In genomic region chr22:46107089-46107664, GRCh38 we compare ENCODE assay signal across 11 cellular contexts. TPM values are rescaled to one million over a fixed set of nuclear protein-coding genes. Genes with fewer than 3 reads are reported as not detected.
A peak's percentile ranks its signal among the peaks of the same experiment; 100 is the strongest.
DNase-seq lines count a peak whose midpoint lies in the region; ATAC-seq and TF ChIP-seq lines count a peak whose summit lies in the region.
"Had no signal": no experiment of that assay in that cellular context is flagged by ENCODE, and none has a peak within 500 bp of the region (broad histone marks: within the 10 kb centered on the region; RNA-seq: fewer than 3 reads in every experiment).

No MANE protein-coding gene starts in this region.

- intact Hi-C loops in breast epithelium (cut with DNase I; ENCODE audit: low total_unique reads), result no loop called here
- intact Hi-C loops in right lobe of liver (cut with DNase I), result no loop called here
- intact Hi-C loops in tibial artery (cut with DNase I; ENCODE audit: low total_unique reads), result no loop called here

- ATAC-seq in right lobe of liver (peak; percentile 44 to 69 (median 64)), omental fat pad (ENCODE audit: low FRiP score) (no peak)
- ATAC-seq: GM12878 had no signal

- DNase-seq in NCI-H2081 treated with DMSO at 0.1 percent for 48 hours (lab: John Stamatoyannopoulos, UW) (peak; percentile 69), breast epithelium (ENCODE audit: low spot score in 2 of 2) (peak; percentile 74 to 91), right lobe of liver (peak; percentile 70 to 85 (median 84)), tibial artery (peak in 1 of 2 donors; percentile 81), cerebellar nuclear complex (lab: John Stamatoyannopoulos, UW) (no peak), NK-92 (lab: John Stamatoyannopoulos, UW; ENCODE audit: unreplicated experiment) (no peak), omental fat pad (ENCODE audit: low spot score) (no peak)
- no peak for DNase-seq in stimulated activated CD8-positive, alpha-beta memory T cell treated with anti-CD3 and anti-CD28 coated beads, Interleukin-4, amount 100 ng/mL, for 48 hours
- DNase-seq: activated CD8-positive, alpha-beta memory T cell treated with anti-CD3 and anti-CD28 coated beads for 24 hours; NCI-H526 had no signal

- peak overlapping the region; percentile 99 to 100 for H3K27ac ChIP-seq in breast epithelium
- peak overlapping the region; percentile 51 to 75 (median 57) for H3K27ac ChIP-seq in right lobe of liver
- H3K27ac ChIP-seq in tibial artery, result peak overlapping the region; percentile 73 to 78

- H3K4me3 ChIP-seq in breast epithelium, result peak overlapping the region in 2 of 3 donors; percentile 16 to 41
- H3K4me3 ChIP-seq in right lobe of liver, result peak overlapping the region in 1 of 3 donors; percentile 0
- no peak overlapping the region for H3K4me3 ChIP-seq in tibial artery
- H3K4me3 ChIP-seq: GM12878 had no signal

- no peak for TF ChIP-seq CTCF in breast epithelium (IDR thresholded peaks at IDR 0.05)
- TF ChIP-seq CTCF in right lobe of liver (IDR thresholded peaks at IDR 0.05), result no peak
- TF ChIP-seq CTCF in tibial artery (IDR thresholded peaks at IDR 0.05), result no peak
- TF ChIP-seq CTCF in omental fat pad (IDR thresholded peaks at IDR 0.05), result no peak

- H3K9me3 ChIP-seq in breast epithelium, result no peaks in the 10 kb centered on the region
- H3K9me3 ChIP-seq in right lobe of liver, result no peaks in the 10 kb centered on the region
- no peaks in the 10 kb centered on the region for H3K9me3 ChIP-seq in tibial artery

- no peak for TF ChIP-seq POLR2A in breast epithelium (IDR thresholded peaks at IDR 0.05)
- no peak for TF ChIP-seq POLR2A in right lobe of liver (IDR thresholded peaks at IDR 0.05)

- H3K27me3 ChIP-seq in breast epithelium (no peaks in the 10 kb centered on the region), right lobe of liver (no peaks in the 10 kb centered on the region), tibial artery (no peaks in the 10 kb centered on the region)

- H3K36me3 ChIP-seq in breast epithelium, result no peaks in the 10 kb centered on the region
- H3K36me3 ChIP-seq in right lobe of liver, result peaks cover 0 to 22% (median 6%) of the 10 kb centered on the region in 4 donors
- H3K36me3 ChIP-seq in tibial artery, result peaks cover 37 to 87% (median 76%) of the 10 kb centered on the region in 3 donors

- H3K4me1 ChIP-seq in breast epithelium (peaks cover 75 to 76% of the 10 kb centered on the region in 2 donors), right lobe of liver (peaks cover 0 to 78% (median 41%) of the 10 kb centered on the region in 4 donors), tibial artery (peaks cover 6 to 100% (median 97%) of the 10 kb centered on the region in 4 donors)

- WGBS in right lobe of liver (ENCODE audit: insufficient coverage, low coverage, low lambda C conversion rate, missing lambda C conversion rate), result 1% methylated on average over 14 of the region's 35 CpGs

RNA-seq across cellular contexts. Expression of gene PPARA, which starts 43.1 kb away (rescaled TPM):
- 10 to 100 TPM; 15.2 to 31.0 (median 22.3) TPM for total RNA-seq in breast epithelium
- 100 to 1,000 TPM in 3 of 6 experiments, 10 to 100 TPM in 3; 64.4 to 152 (median 95.1) TPM for total RNA-seq in right lobe of liver
- total RNA-seq in omental fat pad, result 10 to 100 TPM; 20.7 to 35.5 (median 30.4) TPM

Comparison
In these comparisons a context has a peak if more than half of its experiments do, and no peak if none do; other contexts are left out.
1. DNase-seq: peak in NCI-H2081 treated with DMSO at 0.1 percent for 48 hours (single experiment), breast epithelium (2 of 2) and right lobe of liver (3 of 3); none in stimulated activated CD8-positive, alpha-beta memory T cell treated with anti-CD3 and anti-CD28 coated beads, Interleukin-4, amount 100 ng/mL, for 48 hours (single experiment), cerebellar nuclear complex (0 of 2), NK-92 (single experiment) and omental fat pad (single experiment).
2. H3K4me3 ChIP-seq: peak in breast epithelium (2 of 3); none in tibial artery (0 of 2).
3. Peak in every context shown above with its lines, with median percentiles within 50 percentile points of each other: H3K27ac ChIP-seq.